In the genomic region with DNA sequence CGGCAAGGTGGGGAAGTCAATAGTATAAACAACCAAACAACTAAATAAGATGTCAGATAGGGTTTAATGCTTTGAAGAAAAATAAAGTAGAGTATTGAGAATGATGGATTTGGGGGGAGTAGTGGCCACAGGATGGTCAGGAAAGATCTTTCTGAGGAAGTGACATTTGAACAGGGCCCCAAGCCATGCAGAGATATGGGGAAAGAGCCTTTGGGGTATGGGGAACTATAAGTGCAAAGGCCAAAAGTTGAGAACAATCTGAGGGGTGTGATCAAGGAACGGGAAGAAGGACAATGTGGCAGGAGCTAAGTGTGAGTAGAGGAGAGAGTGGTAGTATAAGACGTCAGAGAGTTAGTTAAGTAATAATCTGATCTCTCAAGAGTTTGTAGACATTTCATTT, we compare ENCODE assay signal across 9 cellular contexts. TPM values are rescaled to one million over a fixed set of nuclear protein-coding genes. Genes with fewer than 3 reads are reported as not detected.
DNase-seq lines count a peak whose midpoint lies in the region; ATAC-seq and TF ChIP-seq lines count a peak whose summit lies in the region.
"Had no signal": no experiment of that assay in that cellular context is flagged by ENCODE, and none has a peak within 500 bp of the region (broad histone marks: within the 10 kb centered on the region; RNA-seq: fewer than 3 reads in every experiment).

No MANE protein-coding gene starts in this region.

- ATAC-seq in activated naive CD4-positive, alpha-beta T cell treated with anti-CD3 and anti-CD28 coated beads, Interleukin-2, amount 50 U/mL, for 72 hours: no peak
- no peak for ATAC-seq in memory B cell (ENCODE audit: low read depth)
- no peak for ATAC-seq in GM19351 (IDR thresholded peaks at IDR 0.05; ENCODE audit: unreplicated experiment)
- ATAC-seq in HG03135 (IDR thresholded peaks at IDR 0.05; ENCODE audit: unreplicated experiment): no peak

- peaks cover 2% of the 10 kb centered on the region for H3K27me3 Mint-ChIP-seq in HFFc6 (ENCODE audit: insufficient read depth)
- no peaks in the 10 kb centered on the region for H3K27me3 Mint-ChIP-seq in memory B cell

- H3K4me1 Mint-ChIP-seq in HFFc6 (ENCODE audit: low read depth): peaks cover 32% of the 10 kb centered on the region
- H3K4me1 Mint-ChIP-seq in memory B cell: peaks cover 21% of the 10 kb centered on the region

- H3K36me3 Mint-ChIP-seq in HFFc6 (ENCODE audit: low read depth) (peaks cover 29% of the 10 kb centered on the region), memory B cell (peaks cover 3% of the 10 kb centered on the region)
- H3K36me3 Mint-ChIP-seq in activated naive CD4-positive, alpha-beta T cell treated with anti-CD3 and anti-CD28 coated beads, Interleukin-2, amount 50 U/mL, for 72 hours: peaks cover 13% of the 10 kb centered on the region in 2 donors

- no peak for TF ChIP-seq CTCF in AG10803 (conservative IDR thresholded peaks at IDR 0.05; ENCODE audit: low read length)
- TF ChIP-seq CTCF in HFFc6 (IDR thresholded peaks at IDR 0.05): no peak

- H3K4me3 ChIP-seq in AG10803 (ENCODE audit: low read length): peak overlapping the region; percentile 95

- H3K9me3 Mint-ChIP-seq in HFFc6: no peaks in the 10 kb centered on the region
- H3K9me3 Mint-ChIP-seq in activated naive CD4-positive, alpha-beta T cell treated with anti-CD3 and anti-CD28 coated beads, Interleukin-2, amount 50 U/mL, for 72 hours: no peaks in the 10 kb centered on the region
- no peaks in the 10 kb centered on the region for H3K9me3 Mint-ChIP-seq in memory B cell

- peak overlapping the region; percentile 96 for H3K4me3 Mint-ChIP-seq in HFFc6
- peak overlapping the region; percentile 15 for H3K4me3 Mint-ChIP-seq in memory B cell

- H3K27ac Mint-ChIP-seq in HFFc6: peak overlapping the region; percentile 97
- H3K27ac Mint-ChIP-seq in activated naive CD4-positive, alpha-beta T cell treated with anti-CD3 and anti-CD28 coated beads, Interleukin-2, amount 50 U/mL, for 72 hours: peak overlapping the region; percentile 12 to 98
- peak overlapping the region; percentile 95 for H3K27ac Mint-ChIP-seq in memory B cell

- DNase-seq in AG10803 (ENCODE audit: low read depth) (no peak), HFFc6 (no peak), memory B cell (ENCODE audit: low spot score in 2 of 2) (no peak), SHP77 (lab: John Stamatoyannopoulos, UW) (no peak), mucosa of gallbladder (ENCODE audit: low spot score) (no peak)
- no peak for DNase-seq in activated naive CD4-positive, alpha-beta T cell treated with anti-CD3 and anti-CD28 coated beads, Interleukin-2, amount 50 U/mL, for 72 hours (ENCODE audit: low spot score in 2 of 2)
- DNase-seq: stimulated activated CD4-positive, alpha-beta T cell treated with anti-CD3 and anti-CD28 coated beads, Interleukin-4, amount 100 ng/mL, for 4 hours had no signal

RNA-seq across cellular contexts. Expression of a gene that starts 1.3 kb away (rescaled TPM):
- total RNA-seq in HFFc6 (2021; fragmentation: NEBNext Ultra II Directional; extraction: Animal tissue kit (Norgen Biotek cat#: 25700)): 10 to 100 TPM; 39.2 to 47.9 (median 45.6) TPM
- 10 to 100 TPM; 49.3 to 53.9 TPM for total RNA-seq in activated naive CD4-positive, alpha-beta T cell treated with anti-CD3 and anti-CD28 coated beads, Interleukin-2, amount 50 U/mL, for 72 hours
- total RNA-seq in mucosa of gallbladder: 39.9 TPM

RNA-seq across cellular contexts. Expression of a gene that starts 15.7 kb away (rescaled TPM):
- total RNA-seq in HFFc6 (2021; fragmentation: NEBNext Ultra II Directional; extraction: Animal tissue kit (Norgen Biotek cat#: 25700)): 1 to 10 TPM; 2.1 to 2.9 (median 2.4) TPM
- total RNA-seq in activated naive CD4-positive, alpha-beta T cell treated with anti-CD3 and anti-CD28 coated beads, Interleukin-2, amount 50 U/mL, for 72 hours: 1 to 10 TPM in 1 of 2 donors, under 1 TPM in 1; 0.20 to 1.0 TPM
- 0.95 TPM for total RNA-seq in mucosa of gallbladder
